8 cellular contexts compared by ENCODE assay signal in genomic region chr16:19502395-19503131, GRCh38.
DNase-seq lines count a peak whose midpoint lies in the region; ATAC-seq and TF ChIP-seq lines count a peak whose summit lies in the region.

No MANE protein-coding gene starts in this region.

- in situ Hi-C loops in astrocyte of the cerebellum (cut with HindIII; ENCODE audit: low sequenced_read_pairs) = no loop called here

- no CpG with 5 or more reads among the region's 3 CpGs for WGBS in iPS DF 6.9 (ENCODE audit: insufficient coverage, insufficient read length)

- H3K9me3 ChIP-seq in iPS DF 6.9 (ENCODE audit: control insufficient read depth, insufficient read depth, low read length) = no peaks in the 10 kb centered on the region

- POLR2A ChIA-PET in GM10248 (lab: Yijun Ruan, JAX) = no interaction called here

- H3K36me3 ChIP-seq in iPS DF 6.9 (ENCODE audit: control insufficient read depth, insufficient read depth, low read length) = peaks cover 20% of the 10 kb centered on the region; the same call in 1 of the 2 replicates

- TF ChIP-seq CTCF in GM10248 (IDR thresholded peaks at IDR 0.05; ENCODE audit: control extremely low read depth, extremely low read depth, low read depth, missing control alignments) (peak; percentile 51), astrocyte of the cerebellum (IDR thresholded peaks at IDR 0.05; ENCODE audit: low read depth, low read length, missing control alignments) (peak; percentile 79)

- no peak for ATAC-seq in GM19397 (IDR thresholded peaks at IDR 0.05; ENCODE audit: unreplicated experiment)
- ATAC-seq in HG03159 (IDR thresholded peaks at IDR 0.05; ENCODE audit: unreplicated experiment) = no peak

- H3K4me3 ChIP-seq in astrocyte of the cerebellum (ENCODE audit: low read depth, low read length) (no peak overlapping the region), iPS DF 6.9 (ENCODE audit: low read length) (no peak overlapping the region)

- no peaks in the 10 kb centered on the region for H3K27me3 ChIP-seq in iPS DF 6.9 (ENCODE audit: control insufficient read depth, insufficient read depth, low read length)

- CTCF ChIA-PET in GM10248 (lab: Yijun Ruan, JAX) = interaction anchor here (0.7 to 4.1 kb wide), 37 partner anchors 9 to 749 kb away, joined by 3 to 73 read pairs (median 4); partner anchors contain the start of gene CCP110

- H3K4me1 ChIP-seq in iPS DF 6.9 (ENCODE audit: control insufficient read depth, insufficient read depth, low read length) = no peaks in the 10 kb centered on the region

- DNase-seq in GM10248 (ENCODE audit: extremely low spot score) = peak; percentile 54
- DNase-seq in NCI-H146 (lab: John Stamatoyannopoulos, UW) = peak; percentile 84
- peak; percentile 61 for DNase-seq in T-helper 9 cell
- DNase-seq in astrocyte of the cerebellum (ENCODE audit: low read depth) = peak; percentile 68
- peak; percentile 55 for DNase-seq in iPS DF 6.9 (ENCODE audit: low read depth, low spot score)
- peak; percentile 24 to 59 for DNase-seq in stimulated activated CD4-positive, alpha-beta T cell treated with anti-CD3 and anti-CD28 coated beads, Interleukin-12 subunit alpha, Interleukin-12 subunit beta, amount 100 ng/mL, for 24 hours (ENCODE audit: low read depth in 2 of 2)

- H3K27ac ChIP-seq in iPS DF 6.9 (ENCODE audit: low read length) = no peak overlapping the region
